In the genomic region with DNA sequence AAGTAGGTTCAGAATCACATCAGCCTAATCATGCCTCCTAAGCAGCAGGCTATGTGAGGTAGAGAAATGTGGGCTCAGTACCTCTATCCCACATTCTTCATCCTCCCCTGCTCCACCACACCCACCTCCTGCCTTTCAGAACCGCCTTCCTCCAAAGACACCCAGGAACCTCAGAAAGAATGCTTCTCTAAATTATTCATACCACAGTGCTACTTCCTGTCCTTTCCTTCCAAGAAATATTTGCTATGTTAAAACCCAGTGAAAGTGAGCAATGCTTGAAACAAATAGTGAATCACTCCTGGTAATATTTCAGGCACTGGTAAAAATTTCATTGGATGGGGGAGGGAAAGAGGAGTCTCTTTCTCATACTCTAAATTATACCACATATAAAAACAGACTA, we compare ENCODE assay signal across 8 cellular contexts. TPM values are rescaled to one million over a fixed set of nuclear protein-coding genes. Genes with fewer than 3 reads are reported as not detected.
A peak's percentile ranks its signal among the peaks of the same experiment; 100 is the strongest.
DNase-seq lines count a peak whose midpoint lies in the region; ATAC-seq and TF ChIP-seq lines count a peak whose summit lies in the region.

No MANE protein-coding gene starts in this region.

- H3K36me3 Mint-ChIP-seq in T-helper 17 cell (ENCODE audit: low read depth) = no peaks in the 10 kb centered on the region
- H3K36me3 Mint-ChIP-seq in stimulated activated effector memory CD8-positive, alpha-beta T cell treated with anti-CD3 and anti-CD28 coated beads, Interleukin-12 subunit alpha, Interleukin-12 subunit beta, amount 100 ng/mL, for 72 hours = peaks cover 6% of the 10 kb centered on the region

- H3K27ac Mint-ChIP-seq in T-helper 17 cell = peak overlapping the region; percentile 76
- H3K27ac Mint-ChIP-seq in stimulated activated effector memory CD8-positive, alpha-beta T cell treated with anti-CD3 and anti-CD28 coated beads, Interleukin-12 subunit alpha, Interleukin-12 subunit beta, amount 100 ng/mL, for 72 hours = no peak overlapping the region

- no peak overlapping the region for H3K4me3 ChIP-seq in dorsolateral prefrontal cortex

- peaks cover 27% of the 10 kb centered on the region for H3K4me1 Mint-ChIP-seq in T-helper 17 cell
- peaks cover 45% of the 10 kb centered on the region for H3K4me1 Mint-ChIP-seq in stimulated activated effector memory CD8-positive, alpha-beta T cell treated with anti-CD3 and anti-CD28 coated beads, Interleukin-12 subunit alpha, Interleukin-12 subunit beta, amount 100 ng/mL, for 72 hours

- intact Hi-C loops in dorsolateral prefrontal cortex (cut with DNase I) = no loop called here

- no peak for TF ChIP-seq CTCF in dorsolateral prefrontal cortex (IDR thresholded peaks at IDR 0.05 in 54 of 56, conservative IDR thresholded peaks at IDR 0.05 in 2 of 56; ENCODE audit: low read depth in 1 of 56, partially characterized antibody in 56 of 56)

- H3K27me3 ChIP-seq in dorsolateral prefrontal cortex = no peaks in the 10 kb centered on the region

- peak; percentile 46 to 47 for ATAC-seq in activated CD4-positive, CD25-positive, alpha-beta regulatory T cell treated with anti-CD3 and anti-CD28 coated beads, Interleukin-2, amount 50 U/mL, for 24 hours
- ATAC-seq in T-helper 17 cell = peak; percentile 32
- peak; percentile 72 for ATAC-seq in stimulated activated effector memory CD8-positive, alpha-beta T cell treated with anti-CD3 and anti-CD28 coated beads, Interleukin-12 subunit alpha, Interleukin-12 subunit beta, amount 100 ng/mL, for 72 hours

- no peak for DNase-seq in activated CD4-positive, CD25-positive, alpha-beta regulatory T cell treated with anti-CD3 and anti-CD28 coated beads, Interleukin-2, amount 50 U/mL, for 72 hours
- DNase-seq in T-helper 17 cell (no peak), fibroblast of peridontal ligament (ENCODE audit: extremely low read depth) (peak; percentile 82), NCI-H774 (lab: John Stamatoyannopoulos, UW) (no peak), dorsolateral prefrontal cortex (no peak), DMS79 (lab: John Stamatoyannopoulos, UW) (no peak)
- no peak for DNase-seq in stimulated activated effector memory CD8-positive, alpha-beta T cell treated with anti-CD3 and anti-CD28 coated beads, Interleukin-12 subunit alpha, Interleukin-12 subunit beta, amount 100 ng/mL, for 72 hours (ENCODE audit: low spot score in 2 of 2)

- H3K27ac ChIP-seq in dorsolateral prefrontal cortex = peak overlapping the region in 17 of 59 donors; percentile 6 to 68 (median 44)

- H3K9me3 ChIP-seq in T-helper 17 cell (ENCODE audit: control insufficient read depth, low read length, poor library complexity, severe bottlenecking) = no peaks in the 10 kb centered on the region

- peak overlapping the region; percentile 68 for H3K4me3 Mint-ChIP-seq in T-helper 17 cell
- H3K4me3 Mint-ChIP-seq in stimulated activated effector memory CD8-positive, alpha-beta T cell treated with anti-CD3 and anti-CD28 coated beads, Interleukin-12 subunit alpha, Interleukin-12 subunit beta, amount 100 ng/mL, for 72 hours = peak overlapping the region; percentile 41

- H3K9me3 Mint-ChIP-seq in stimulated activated effector memory CD8-positive, alpha-beta T cell treated with anti-CD3 and anti-CD28 coated beads, Interleukin-12 subunit alpha, Interleukin-12 subunit beta, amount 100 ng/mL, for 72 hours = no peaks in the 10 kb centered on the region

- peaks cover 5% of the 10 kb centered on the region for H3K27me3 Mint-ChIP-seq in T-helper 17 cell

RNA-seq across cellular contexts. Expression of gene CREB1, which starts 24.0 kb away (rescaled TPM):
- total RNA-seq in T-helper 17 cell (10 to 100 TPM; 73.7 to 89.3 TPM), dorsolateral prefrontal cortex (100 to 1,000 TPM in 3 of 120 experiments, 10 to 100 TPM in 117; 52.8 to 106 (median 74.6) TPM)
